Comparison of ENCODE assay signal across 9 cellular contexts in the genomic region with DNA sequence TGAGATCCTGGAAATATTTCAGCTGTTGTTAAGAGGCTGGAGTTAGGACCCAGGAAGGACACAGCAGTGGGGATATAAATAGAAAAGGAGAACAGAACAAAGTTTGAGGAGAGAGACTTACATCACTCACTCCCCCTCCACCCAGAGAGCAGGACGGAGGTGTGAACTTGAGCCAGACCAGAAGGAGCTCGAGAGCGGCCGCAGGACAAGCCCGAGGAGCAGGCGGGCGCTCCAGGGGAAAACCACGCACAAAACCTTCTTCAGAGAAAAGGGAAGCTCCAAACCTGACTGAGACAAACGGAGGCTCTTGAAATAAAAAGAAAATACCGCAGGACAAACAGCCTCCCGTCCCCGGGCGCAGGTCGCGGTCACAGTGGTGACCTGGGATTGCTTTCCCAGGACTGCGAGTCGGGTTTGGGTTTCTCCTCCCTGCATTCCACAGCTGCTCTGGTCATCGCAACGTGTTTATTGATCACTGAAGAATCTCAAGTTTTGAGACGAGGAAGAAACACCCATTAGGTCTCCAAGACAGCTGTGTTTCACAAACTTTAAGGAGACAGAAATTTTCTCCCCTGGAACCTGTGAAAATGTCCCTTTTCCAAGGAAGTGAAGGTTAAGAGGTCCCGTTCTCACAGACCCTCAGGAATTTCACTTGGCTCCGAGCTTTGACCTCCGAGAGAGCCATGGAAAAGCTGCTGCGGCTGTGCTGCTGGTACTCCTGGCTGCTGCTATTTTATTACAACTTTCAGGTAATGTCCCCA. TPM values are rescaled to one million over a fixed set of nuclear protein-coding genes. Genes with fewer than 3 reads are reported as not detected.
DNase-seq lines count a peak whose midpoint lies in the region; ATAC-seq lines count a peak whose summit lies in the region.
"Had no signal": no experiment of that assay in that cellular context is flagged by ENCODE, and none has a peak within 500 bp of the region (broad histone marks: within the 10 kb centered on the region; RNA-seq: fewer than 3 reads in every experiment).

TSS of gene ADGRD1 (plus strand) at position 125 of the 761 bp plus-strand sequence. CDS start at position 684, 559 bp downstream.

- peak within 1 kb of the TSS; percentile 86 for H3K27ac ChIP-seq in right cardiac atrium (ENCODE audit: low read length)

- CTCF ChIA-PET in activated CD8-positive, alpha-beta memory T cell treated with anti-CD3 and anti-CD28 coated beads, Interleukin-2, amount 10 ng/mL, durations not matched to agents 7 days and 5 days (lab: Charles Lee) = no interaction called here

- H3K9me3 Mint-ChIP-seq in activated CD8-positive, alpha-beta memory T cell treated with anti-CD3 and anti-CD28 coated beads, Interleukin-2, amount 10 ng/mL, durations not matched to agents 7 days and 5 days (ENCODE audit: low read depth) = no peaks in the 10 kb centered on the region
- H3K9me3 Mint-ChIP-seq: IgD-negative memory B cell had no signal

- 3% methylated on average over 24 of the region's 24 CpGs for WGBS in right cardiac atrium

- no peaks in the 10 kb centered on the region for H3K36me3 Mint-ChIP-seq in activated CD8-positive, alpha-beta memory T cell treated with anti-CD3 and anti-CD28 coated beads, Interleukin-2, amount 10 ng/mL, durations not matched to agents 7 days and 5 days
- H3K36me3 Mint-ChIP-seq: IgD-negative memory B cell had no signal

- no peak within 1 kb of the TSS for H3K27ac Mint-ChIP-seq in activated CD8-positive, alpha-beta memory T cell treated with anti-CD3 and anti-CD28 coated beads, Interleukin-2, amount 10 ng/mL, durations not matched to agents 7 days and 5 days
- H3K27ac Mint-ChIP-seq: IgD-negative memory B cell had no signal

- H3K27me3 Mint-ChIP-seq in activated CD8-positive, alpha-beta memory T cell treated with anti-CD3 and anti-CD28 coated beads, Interleukin-2, amount 10 ng/mL, durations not matched to agents 7 days and 5 days = peaks cover 25% of the 10 kb centered on the region

- H3K27me3 ChIP-seq in right cardiac atrium (ENCODE audit: control insufficient read depth, insufficient read depth) = no peaks in the 10 kb centered on the region

- intact Hi-C loops in right cardiac atrium (cut with DNase I) = loop anchor here in 1 of 4 donors (1.0 kb wide), 1 partner anchor 23 kb away; no protein-coding TSS in a partner anchor

- H3K4me1 Mint-ChIP-seq in activated CD8-positive, alpha-beta memory T cell treated with anti-CD3 and anti-CD28 coated beads, Interleukin-2, amount 10 ng/mL, durations not matched to agents 7 days and 5 days = no peaks in the 10 kb centered on the region

- peak within 1 kb of the TSS; percentile 86 for H3K4me3 ChIP-seq in right cardiac atrium (ENCODE audit: low read length)

- H3K4me3 Mint-ChIP-seq in activated CD8-positive, alpha-beta memory T cell treated with anti-CD3 and anti-CD28 coated beads, Interleukin-2, amount 10 ng/mL, durations not matched to agents 7 days and 5 days = no peak within 1 kb of the TSS

- no peaks in the 10 kb centered on the region for H3K9me3 ChIP-seq in right cardiac atrium (ENCODE audit: control insufficient read depth, low read length)

- H3K4me1 ChIP-seq in right cardiac atrium (ENCODE audit: control insufficient read depth, insufficient read depth, low read length) = peaks cover 2% of the 10 kb centered on the region

- ATAC-seq in right cardiac atrium = peak; percentile 85 to 89
- ATAC-seq in HG02970 (IDR thresholded peaks at IDR 0.05; ENCODE audit: low FRiP score, unreplicated experiment) = no peak
- ATAC-seq in activated CD8-positive, alpha-beta memory T cell treated with anti-CD3 and anti-CD28 coated beads, Interleukin-2, amount 10 ng/mL, durations not matched to agents 7 days and 5 days = no peak

- DNase-seq in EH (ENCODE audit: low read depth) (peak; percentile 67), SIG-M5 (lab: John Stamatoyannopoulos, UW) (peak; percentile 70), right cardiac atrium (peak; percentile 70 to 86 (median 74)), putamen (ENCODE audit: low spot score) (peak; percentile 23), NCI-H510A (lab: John Stamatoyannopoulos, UW) (no peak), NCI-H1092 (lab: John Stamatoyannopoulos, UW) (no peak)
- DNase-seq in activated CD8-positive, alpha-beta memory T cell treated with anti-CD3 and anti-CD28 coated beads, Interleukin-2, amount 10 ng/mL, durations not matched to agents 7 days and 5 days = no peak

RNA-seq across cellular contexts. Expression of gene ADGRD1, which starts in this region (rescaled TPM):
- 100 to 1,000 TPM; 188 to 386 (median 239) TPM for total RNA-seq in right cardiac atrium
- polyA plus RNA-seq in right cardiac atrium = 50.0 TPM
- total RNA-seq in activated CD8-positive, alpha-beta memory T cell treated with anti-CD3 and anti-CD28 coated beads, Interleukin-2, amount 10 ng/mL, durations not matched to agents 7 days and 5 days = 1 to 10 TPM in 1 of 2 experiments, under 1 TPM in 1; 0.23 to 2.2 TPM

Comparison
In these comparisons a context has a peak if more than half of its experiments do, and no peak if none do; other contexts are left out.
1. RNA of gene ADGRD1 (total RNA-seq): 188 to 386 TPM in right cardiac atrium; 0.23 to 2.2 TPM in activated CD8-positive, alpha-beta memory T cell treated with anti-CD3 and anti-CD28 coated beads, Interleukin-2, amount 10 ng/mL, durations not matched to agents 7 days and 5 days; every median in the first group is over 10 times any median in the second.
2. DNase-seq: peak in EH (single experiment), SIG-M5 (single experiment), right cardiac atrium (3 of 3) and putamen (single experiment); none in NCI-H510A (single experiment), NCI-H1092 (single experiment) and activated CD8-positive, alpha-beta memory T cell treated with anti-CD3 and anti-CD28 coated beads, Interleukin-2, amount 10 ng/mL, durations not matched to agents 7 days and 5 days (single experiment).
3. ATAC-seq: peak in right cardiac atrium (2 of 2); none in HG02970 (single experiment) and activated CD8-positive, alpha-beta memory T cell treated with anti-CD3 and anti-CD28 coated beads, Interleukin-2, amount 10 ng/mL, durations not matched to agents 7 days and 5 days (single experiment).